ENCODE assay signal across 17 cellular contexts in genomic region chr15:45799508-45799907, GRCh38.
DNase-seq lines count a peak whose midpoint lies in the region; ATAC-seq, FAIRE-seq and TF ChIP-seq lines count a peak whose summit lies in the region.
"Had no signal": no experiment of that assay in that cellular context is flagged by ENCODE, and none has a peak within 500 bp of the region (broad histone marks: within the 10 kb centered on the region; RNA-seq: fewer than 3 reads in every experiment).

No MANE protein-coding gene starts in this region.

- intact Hi-C loops in natural killer cell (cut with micrococcal nuclease) (no loop called here), right lobe of liver (cut with DNase I) (no loop called here)

- peaks cover 13% of the 10 kb centered on the region in 2 donors for H3K27me3 Mint-ChIP-seq in natural killer cell (ENCODE audit: low read depth in 2 of 2)

- no peaks in the 10 kb centered on the region for H3K36me3 ChIP-seq in right lobe of liver
- no peaks in the 10 kb centered on the region for H3K36me3 ChIP-seq in BE2C
- H3K36me3 ChIP-seq: thyroid gland had no signal

- 73% methylated on average over 2 of the region's 3 CpGs for WGBS in right lobe of liver (ENCODE audit: insufficient coverage, low coverage, low lambda C conversion rate, missing lambda C conversion rate)

- H3K9me3 Mint-ChIP-seq in natural killer cell, result no peaks in the 10 kb centered on the region

- no peak overlapping the region for H3K4me3 Mint-ChIP-seq in natural killer cell
- H3K4me3 Mint-ChIP-seq: HFFc6 had no signal

- H3K36me3 Mint-ChIP-seq in natural killer cell, result no peaks in the 10 kb centered on the region

- no peaks in the 10 kb centered on the region for H3K4me1 Mint-ChIP-seq in natural killer cell

- H3K4me3 ChIP-seq in right lobe of liver (no peak overlapping the region), BE2C (ENCODE audit: low read depth, low read length) (no peak overlapping the region)
- H3K4me3 ChIP-seq: thyroid gland had no signal

- H3K27ac ChIP-seq in right lobe of liver, result no peak overlapping the region
- H3K27ac ChIP-seq: thyroid gland had no signal

- DNase-seq in SKM-1 treated with dmso at 0.1 percent for 144 hours (lab: John Stamatoyannopoulos, UW; ENCODE audit: unreplicated experiment) (peak; percentile 4), SKM-1 (lab: John Stamatoyannopoulos, UW; ENCODE audit: unreplicated experiment) (no peak), natural killer cell (no peak), right lobe of liver (no peak), BE2C (no peak), D721Med (ENCODE audit: insufficient read length, low spot score) (no peak)
- DNase-seq: activated CD4-positive, alpha-beta T cell treated with anti-CD3 and anti-CD28 coated beads for 4 hours; cerebellar nuclear complex; head of caudate nucleus; HFFc6; kidney glomerular epithelial cell; NCI-H446 treated with DMSO at 0.1 percent for 48 hours; RPMI8226; T-helper 2 cell; thyroid gland had no signal

- ATAC-seq in HG02588 (IDR thresholded peaks at IDR 0.05; ENCODE audit: unreplicated experiment) (peak; percentile 68), HG03520 (IDR thresholded peaks at IDR 0.05; ENCODE audit: unreplicated experiment) (peak; percentile 71), natural killer cell (no peak), right lobe of liver (no peak)

- no peaks in the 10 kb centered on the region for H3K27me3 ChIP-seq in right lobe of liver
- H3K27me3 ChIP-seq in BE2C, result no peaks in the 10 kb centered on the region
- H3K27me3 ChIP-seq: thyroid gland had no signal

- H3K9me3 ChIP-seq in right lobe of liver, result no peaks in the 10 kb centered on the region
- no peaks in the 10 kb centered on the region for H3K9me3 ChIP-seq in BE2C
- H3K9me3 ChIP-seq: thyroid gland had no signal

- TF ChIP-seq POLR2A in right lobe of liver (IDR thresholded peaks at IDR 0.05), result no peak

- no peak overlapping the region for H3K27ac Mint-ChIP-seq in natural killer cell
- H3K27ac Mint-ChIP-seq: HFFc6 had no signal

- H3K4me1 ChIP-seq in right lobe of liver (peaks cover 0 to 9% (median 4%) of the 10 kb centered on the region in 4 donors), BE2C (no peaks in the 10 kb centered on the region)
- H3K4me1 ChIP-seq: thyroid gland had no signal

- no peak for FAIRE-seq in D721Med (lab: Jason Lieb, UNC)

- TF ChIP-seq CTCF in natural killer cell (IDR thresholded peaks at IDR 0.05), result no peak
- no peak for TF ChIP-seq CTCF in right lobe of liver (IDR thresholded peaks at IDR 0.05)
- no peak for TF ChIP-seq CTCF in BE2C (IDR thresholded peaks at IDR 0.05; ENCODE audit: low read depth, low read length)
- no peak for TF ChIP-seq CTCF in D721Med (IDR thresholded peaks at IDR 0.05; ENCODE audit: insufficient read depth, missing control alignments)

Comparison
In these comparisons a context has a peak if more than half of its experiments do, and no peak if none do; other contexts are left out.
1. ATAC-seq: peak in HG02588 (single experiment) and HG03520 (single experiment); none in natural killer cell (0 of 3) and right lobe of liver (0 of 4).